19 cellular contexts compared by ENCODE assay signal in genomic region chr2:112936927-112937232, GRCh38. TPM values are rescaled to one million over a fixed set of nuclear protein-coding genes. Genes with fewer than 3 reads are reported as not detected.
DNase-seq lines count a peak whose midpoint lies in the region; ATAC-seq, FAIRE-seq and TF ChIP-seq lines count a peak whose summit lies in the region.
"Had no signal": no experiment of that assay in that cellular context is flagged by ENCODE, and none has a peak within 500 bp of the region (broad histone marks: within the 10 kb centered on the region; RNA-seq: fewer than 3 reads in every experiment).

No MANE protein-coding gene starts in this region.

- H4K20me1 ChIP-seq in astrocyte (ENCODE audit: insufficient read depth, low read length) = no peaks in the 10 kb centered on the region

- peak overlapping the region; percentile 89 for H3K27ac Mint-ChIP-seq in activated CD4-positive, alpha-beta memory T cell treated with anti-CD3 and anti-CD28 coated beads, Interleukin-2, amount 10 ng/mL, durations not matched to agents 7 days and 5 days
- H3K27ac Mint-ChIP-seq in activated CD4-positive, alpha-beta memory T cell treated with anti-CD3 and anti-CD28 coated beads for 36 hours = no peak overlapping the region
- H3K27ac Mint-ChIP-seq in astrocyte (ENCODE audit: unreplicated experiment) = no peak overlapping the region
- H3K27ac Mint-ChIP-seq: CD8-positive, alpha-beta memory T cell had no signal

- intact Hi-C loops in activated CD4-positive, alpha-beta memory T cell treated with anti-CD3 and anti-CD28 coated beads for 36 hours (cut with micrococcal nuclease) = no loop called here

- no peaks in the 10 kb centered on the region for H3K27me3 ChIP-seq in astrocyte (ENCODE audit: insufficient read depth, low read length)

- H3K9me3 ChIP-seq in astrocyte (ENCODE audit: insufficient read depth, low read depth, low read length) = no peaks in the 10 kb centered on the region
- H3K9me3 ChIP-seq: Caco-2, HAP-1 had no signal

- H2AFZ ChIP-seq in astrocyte (ENCODE audit: low read depth, low read length) = no peak overlapping the region

- FAIRE-seq in astrocyte (lab: Jason Lieb, UNC) = no peak
- FAIRE-seq: G401.6, GM12891 had no signal

- peaks cover 6% of the 10 kb centered on the region for H3K4me1 ChIP-seq in astrocyte (ENCODE audit: insufficient read depth, low read length)
- H3K4me1 ChIP-seq: HAP-1 had no signal

- no peak overlapping the region for H3K4me3 Mint-ChIP-seq in activated CD4-positive, alpha-beta memory T cell treated with anti-CD3 and anti-CD28 coated beads, Interleukin-2, amount 10 ng/mL, durations not matched to agents 7 days and 5 days
- no peak overlapping the region for H3K4me3 Mint-ChIP-seq in activated CD4-positive, alpha-beta memory T cell treated with anti-CD3 and anti-CD28 coated beads for 36 hours
- H3K4me3 Mint-ChIP-seq in astrocyte (ENCODE audit: unreplicated experiment) = no peak overlapping the region
- H3K4me3 Mint-ChIP-seq: CD8-positive, alpha-beta memory T cell had no signal

- H3K36me3 Mint-ChIP-seq in activated CD4-positive, alpha-beta memory T cell treated with anti-CD3 and anti-CD28 coated beads, Interleukin-2, amount 10 ng/mL, durations not matched to agents 7 days and 5 days (ENCODE audit: low read depth) = no peaks in the 10 kb centered on the region
- H3K36me3 Mint-ChIP-seq in activated CD4-positive, alpha-beta memory T cell treated with anti-CD3 and anti-CD28 coated beads for 36 hours = no peaks in the 10 kb centered on the region
- H3K36me3 Mint-ChIP-seq in astrocyte (ENCODE audit: low read depth, unreplicated experiment) = no peaks in the 10 kb centered on the region
- H3K36me3 Mint-ChIP-seq: CD8-positive, alpha-beta memory T cell had no signal

- H3K36me3 ChIP-seq in astrocyte (ENCODE audit: insufficient read depth, low read length) = no peaks in the 10 kb centered on the region
- H3K36me3 ChIP-seq: HAP-1 had no signal

- no peak for DNase-seq in activated CD4-positive, alpha-beta memory T cell treated with anti-CD3 and anti-CD28 coated beads, Interleukin-2, amount 10 ng/mL, durations not matched to agents 7 days and 5 days
- no peak for DNase-seq in activated CD4-positive, alpha-beta memory T cell treated with anti-CD3 and anti-CD28 coated beads for 36 hours
- DNase-seq in NB4 (ENCODE audit: low read depth) (peak; percentile 33), astrocyte (ENCODE audit: low read depth) (no peak), epithelial cell of prostate (ENCODE audit: low read depth, low spot score) (no peak), SW 1271 (lab: John Stamatoyannopoulos, UW) (no peak)
- no peak for DNase-seq in activated CD4-positive, alpha-beta T cell treated with anti-CD3 and anti-CD28 coated beads for 48 hours
- DNase-seq: Caco-2; CD8-positive, alpha-beta memory T cell; DMS53; GOT3 had no signal

- TF ChIP-seq POLR2A in NB4 (IDR thresholded peaks at IDR 0.05; ENCODE audit: extremely low read depth, insufficient read length) = no peak

- POLR2A ChIA-PET in activated CD4-positive, alpha-beta memory T cell treated with anti-CD3 and anti-CD28 coated beads, Interleukin-2, amount 10 ng/mL, durations not matched to agents 7 days and 5 days (lab: Charles Lee) = no interaction called here
- POLR2A ChIA-PET in activated CD4-positive, alpha-beta memory T cell treated with anti-CD3 and anti-CD28 coated beads for 36 hours (lab: Charles Lee) = no interaction called here

- peak overlapping the region; percentile 46 for H3K4me2 ChIP-seq in astrocyte (ENCODE audit: low read length)

- H3K27me3 Mint-ChIP-seq in activated CD4-positive, alpha-beta memory T cell treated with anti-CD3 and anti-CD28 coated beads, Interleukin-2, amount 10 ng/mL, durations not matched to agents 7 days and 5 days = peaks cover 5% of the 10 kb centered on the region
- H3K27me3 Mint-ChIP-seq in activated CD4-positive, alpha-beta memory T cell treated with anti-CD3 and anti-CD28 coated beads for 36 hours = peaks cover 1% of the 10 kb centered on the region
- peaks cover 50% of the 10 kb centered on the region for H3K27me3 Mint-ChIP-seq in astrocyte (ENCODE audit: low read depth, unreplicated experiment)

- H3K4me3 ChIP-seq in NB4 (ENCODE audit: low read depth, low read length) (no peak overlapping the region), astrocyte (ENCODE audit: insufficient read depth, low read depth, low read length) (no peak overlapping the region)
- H3K4me3 ChIP-seq: HAP-1 had no signal

- no peak overlapping the region for H3K9ac ChIP-seq in astrocyte (ENCODE audit: low read length)

- no peak for ATAC-seq in GM21619 (IDR thresholded peaks at IDR 0.05; ENCODE audit: unreplicated experiment)

- no peak for TF ChIP-seq CTCF in NB4 (IDR thresholded peaks at IDR 0.05; ENCODE audit: low read depth, low read length)
- no peak for TF ChIP-seq CTCF in astrocyte (IDR thresholded peaks at IDR 0.05; ENCODE audit: insufficient read depth, low read depth, low read length)

- H3K27ac ChIP-seq in astrocyte (ENCODE audit: low read depth, low read length) (no peak overlapping the region), epithelial cell of prostate (peak overlapping the region; percentile 24)
- H3K27ac ChIP-seq: 22Rv1, HL-60 had no signal

- H3K79me2 ChIP-seq in astrocyte (ENCODE audit: insufficient read depth, low read length) = no peaks in the 10 kb centered on the region

- no peaks in the 10 kb centered on the region for H3K9me3 Mint-ChIP-seq in activated CD4-positive, alpha-beta memory T cell treated with anti-CD3 and anti-CD28 coated beads, Interleukin-2, amount 10 ng/mL, durations not matched to agents 7 days and 5 days
- no peaks in the 10 kb centered on the region for H3K9me3 Mint-ChIP-seq in activated CD4-positive, alpha-beta memory T cell treated with anti-CD3 and anti-CD28 coated beads for 36 hours
- no peaks in the 10 kb centered on the region for H3K9me3 Mint-ChIP-seq in astrocyte (ENCODE audit: unreplicated experiment)
- H3K9me3 Mint-ChIP-seq: CD8-positive, alpha-beta memory T cell had no signal

- CTCF ChIA-PET in activated CD4-positive, alpha-beta memory T cell treated with anti-CD3 and anti-CD28 coated beads, Interleukin-2, amount 10 ng/mL, durations not matched to agents 7 days and 5 days (lab: Charles Lee) = no interaction called here
- CTCF ChIA-PET in activated CD4-positive, alpha-beta memory T cell treated with anti-CD3 and anti-CD28 coated beads for 36 hours (lab: Charles Lee) = interaction anchor here (1.5 kb wide), 1 partner anchor 52 kb away, joined by 4 read pairs; no protein-coding TSS in a partner anchor

- peaks cover 17% of the 10 kb centered on the region for H3K4me1 Mint-ChIP-seq in activated CD4-positive, alpha-beta memory T cell treated with anti-CD3 and anti-CD28 coated beads, Interleukin-2, amount 10 ng/mL, durations not matched to agents 7 days and 5 days
- H3K4me1 Mint-ChIP-seq in activated CD4-positive, alpha-beta memory T cell treated with anti-CD3 and anti-CD28 coated beads for 36 hours (ENCODE audit: low read depth) = no peaks in the 10 kb centered on the region
- H3K4me1 Mint-ChIP-seq in astrocyte (ENCODE audit: low read depth, unreplicated experiment) = peaks cover 7% of the 10 kb centered on the region

RNA-seq across cellular contexts. Expression of gene IL37, which starts 25.9 kb away (rescaled TPM):
- total RNA-seq in activated CD4-positive, alpha-beta memory T cell treated with anti-CD3 and anti-CD28 coated beads, Interleukin-2, amount 10 ng/mL, durations not matched to agents 7 days and 5 days = under 1 TPM; 0.33 to 0.48 TPM
- not detected for total RNA-seq in activated CD4-positive, alpha-beta memory T cell treated with anti-CD3 and anti-CD28 coated beads for 36 hours
- not detected in 2 replicates for total RNA-seq in astrocyte
- total RNA-seq: A673; Caco-2; CD8-positive, alpha-beta memory T cell; Daoy had no signal

RNA-seq across cellular contexts. Expression of gene IL36G, which starts 40.9 kb away (rescaled TPM):
- total RNA-seq in activated CD4-positive, alpha-beta memory T cell treated with anti-CD3 and anti-CD28 coated beads, Interleukin-2, amount 10 ng/mL, durations not matched to agents 7 days and 5 days = not detected
- total RNA-seq in activated CD4-positive, alpha-beta memory T cell treated with anti-CD3 and anti-CD28 coated beads for 36 hours = not detected
- not detected in 2 replicates for total RNA-seq in astrocyte
- total RNA-seq: A673; Caco-2; CD8-positive, alpha-beta memory T cell had no signal
